18 cellular contexts compared by ENCODE assay signal in the genomic region with DNA sequence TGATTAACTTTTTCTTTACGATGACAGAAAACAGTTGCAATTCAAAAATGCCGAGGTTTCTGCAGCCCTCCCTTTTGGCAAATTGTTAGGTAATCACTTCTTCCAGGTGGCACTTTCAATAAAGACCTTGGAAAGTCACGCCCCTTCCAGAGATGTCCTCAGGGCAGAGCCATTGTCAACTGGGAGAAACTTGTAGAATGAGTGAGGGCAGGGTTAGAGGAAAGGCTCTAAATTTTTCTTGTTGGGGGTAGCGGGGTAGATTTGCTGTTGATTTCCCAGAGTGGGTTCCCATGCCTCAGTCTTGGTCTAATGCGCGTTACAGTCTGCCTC.
"Had no signal": no experiment of that assay in that cellular context is flagged by ENCODE, and none has a peak within 500 bp of the region (broad histone marks: within the 10 kb centered on the region; RNA-seq: fewer than 3 reads in every experiment).

No MANE protein-coding gene starts in this region.

- FAIRE-seq: islet of Langerhans, small intestine had no signal

- H3K27me3 ChIP-seq: transverse colon had no signal

- H3K36me3 ChIP-seq: transverse colon had no signal

- DNase-seq: activated CD4-positive, alpha-beta memory T cell treated with anti-CD3 and anti-CD28 coated beads, Interleukin-2, amount 10 ng/mL, durations not matched to agents 7 days and 5 days; activated CD4-positive, alpha-beta T cell treated with anti-CD3 and anti-CD28 coated beads, Interleukin-2, amount 10 ng/mL, durations not matched to agents 24 days and 14 days; activated effector memory CD4-positive, alpha-beta T cell treated with Interleukin-2 at 50 U/mL for 16 hours; activated naive CD4-positive, alpha-beta T cell treated with anti-CD3 and anti-CD28 coated beads, Interleukin-2, amount 10 ng/mL, durations not matched to agents 7 days and 5 days; activated T-cell treated with anti-CD3 and anti-CD28 coated beads, Interleukin-2, amount 50 U/mL, for 72 hours; anterior cingulate cortex; effector CD8-positive, alpha-beta T cell; foreskin melanocyte; left cardiac atrium; naive B cell; occipital lobe; small intestine; stimulated activated CD4-positive, alpha-beta T cell treated with anti-CD3 and anti-CD28 coated beads, Interleukin-15, amount 100 ng/mL, for 24 hours; stimulated activated naive B cell treated with anti-CD40 and anti-IgM and Interleukin-4, amounts not matched to agents 10 μg/mL and 1 μg/mL and 100 μg/mL, for 72 hours; SW 1271; T-helper 17 cell; transverse colon had no signal

- ATAC-seq: activated T-cell treated with anti-CD3 and anti-CD28 coated beads, Interleukin-2, amount 50 U/mL, for 72 hours; stimulated activated naive B cell treated with anti-CD40 and anti-IgM and Interleukin-4, amounts not matched to agents 10 μg/mL and 1 μg/mL and 100 μg/mL, for 72 hours; T-helper 17 cell had no signal

- H3K4me3 ChIP-seq: transverse colon had no signal

- H3K9me3 ChIP-seq: transverse colon had no signal

- H3K27ac ChIP-seq: transverse colon had no signal
